Comparison of ENCODE assay signal across 8 cellular contexts in genomic region chr17:60036796-60037677, GRCh38. TPM values are rescaled to one million over a fixed set of nuclear protein-coding genes. Genes with fewer than 3 reads are reported as not detected.
DNase-seq lines count a peak whose midpoint lies in the region; ATAC-seq and TF ChIP-seq lines count a peak whose summit lies in the region.

No MANE protein-coding gene starts in this region.

- no peak overlapping the region for H3K4me3 ChIP-seq in GM12865 (ENCODE audit: low read depth, low read length)

- peak; percentile 98 for TF ChIP-seq CTCF in GM12865 (IDR thresholded peaks at IDR 0.05; ENCODE audit: insufficient read depth, low read depth, low read length, missing control alignments)

- peak; percentile 71 for ATAC-seq in HG03354 (IDR thresholded peaks at IDR 0.05; ENCODE audit: poor library complexity, severe bottlenecking, unreplicated experiment)

- DNase-seq in GM12865 (ENCODE audit: low read depth), result peak; percentile 81
- DNase-seq in NCI-H69 (lab: John Stamatoyannopoulos, UW), result peak; percentile 89
- peak; percentile 69 to 78 for DNase-seq in activated CD4-positive, alpha-beta T cell treated with anti-CD3 and anti-CD28 coated beads, Interleukin-2, amount 50 U/mL, for 48 hours
- peak; percentile 88 for DNase-seq in ecto neural progenitor cell (ENCODE audit: low spot score)
- peak; percentile 67 to 80 for DNase-seq in lung microvascular endothelial cell (ENCODE audit: low read depth in 2 of 2)
- DNase-seq in stimulated activated CD8-positive, alpha-beta memory T cell treated with anti-CD3 and anti-CD28 coated beads, Interleukin-12 subunit alpha, Interleukin-12 subunit beta, amount 100 ng/mL, for 24 hours (ENCODE audit: extremely low read depth), result peak; percentile 26
- no peak for DNase-seq in cerebellar nuclear complex (lab: John Stamatoyannopoulos, UW)

RNA-seq across cellular contexts. Expression of gene HEATR6, which starts 41.7 kb away (rescaled TPM):
- 4.4 and 5.2 TPM in 2 replicates for total RNA-seq in lung microvascular endothelial cell

Comparison
In these comparisons a context has a peak if more than half of its experiments do, and no peak if none do; other contexts are left out.
1. DNase-seq: peak in GM12865 (single experiment), NCI-H69 (single experiment), activated CD4-positive, alpha-beta T cell treated with anti-CD3 and anti-CD28 coated beads, Interleukin-2, amount 50 U/mL, for 48 hours (2 of 2), ecto neural progenitor cell (single experiment), lung microvascular endothelial cell (2 of 2) and stimulated activated CD8-positive, alpha-beta memory T cell treated with anti-CD3 and anti-CD28 coated beads, Interleukin-12 subunit alpha, Interleukin-12 subunit beta, amount 100 ng/mL, for 24 hours (single experiment); none in cerebellar nuclear complex (0 of 2).